8 cellular contexts compared by ENCODE assay signal in genomic region chr16:67968440-67969285, GRCh38. TPM values are rescaled to one million over a fixed set of nuclear protein-coding genes. Genes with fewer than 3 reads are reported as not detected.
DNase-seq lines count a peak whose midpoint lies in the region; ATAC-seq and TF ChIP-seq lines count a peak whose summit lies in the region.

Gene SLC12A4, minus strand, starts transcription at chr16:67968637. Its CDS starts 84 bp downstream, at chr16:67968553.

- H3K4me3 ChIP-seq in endodermal cell (ENCODE audit: low read length) (peak within 1 kb of the TSS; percentile 95), mesodermal cell (ENCODE audit: extremely low read depth, insufficient read depth, low read length, poor library complexity, severe bottlenecking) (peak within 1 kb of the TSS; percentile 84)

- H3K27ac ChIP-seq in endodermal cell (ENCODE audit: low read depth, low read length) (no peak within 1 kb of the TSS), mesodermal cell (ENCODE audit: low read depth, low read length, severe bottlenecking) (peak within 1 kb of the TSS; percentile 87)

- H3K36me3 Mint-ChIP-seq in endodermal cell (ENCODE audit: low read depth): no peaks in the 10 kb centered on the region

- H3K4me3 Mint-ChIP-seq in endodermal cell: peak within 1 kb of the TSS; percentile 81

- peaks cover 6% of the 10 kb centered on the region for H3K36me3 ChIP-seq in endodermal cell (ENCODE audit: control insufficient read depth, insufficient read depth, low read length)
- peaks cover 27% of the 10 kb centered on the region for H3K36me3 ChIP-seq in mesodermal cell (ENCODE audit: control insufficient read depth, insufficient read depth, low read length)

- peaks cover 21% of the 10 kb centered on the region for H3K4me1 Mint-ChIP-seq in endodermal cell

- H3K9me3 Mint-ChIP-seq in endodermal cell: no peaks in the 10 kb centered on the region

- H3K9ac ChIP-seq in endodermal cell (ENCODE audit: extremely low read depth, low read length, poor library complexity, severe bottlenecking): peak within 1 kb of the TSS; percentile 76

- no peaks in the 10 kb centered on the region for H3K27me3 ChIP-seq in endodermal cell (ENCODE audit: control insufficient read depth, insufficient read depth, low read length, poor library complexity, severe bottlenecking)

- TF ChIP-seq CTCF in endodermal cell (conservative IDR thresholded peaks at IDR 0.05): no peak

- H3K27ac Mint-ChIP-seq in endodermal cell: peak within 1 kb of the TSS; percentile 81

- H3K9me3 ChIP-seq in endodermal cell (ENCODE audit: control insufficient read depth, low read length) (no peaks in the 10 kb centered on the region), mesodermal cell (ENCODE audit: control insufficient read depth, low read length) (no peaks in the 10 kb centered on the region)

- WGBS in endodermal cell (ENCODE audit: insufficient coverage in 1 of 2, insufficient read length in 1 of 2), 2 experiments: 21 to 46% methylated on average over 29 to 74 of the region's 75 CpGs
- WGBS in mesodermal cell (ENCODE audit: insufficient coverage in 2 of 2), 2 experiments: 27 to 50% methylated on average over 34 to 72 of the region's 75 CpGs

- peaks cover 15% of the 10 kb centered on the region for H3K27me3 Mint-ChIP-seq in endodermal cell (ENCODE audit: insufficient read depth)

- peak; percentile 67 for DNase-seq in SIG-M5 treated with dmso at 0.1 percent for 504 hours (lab: John Stamatoyannopoulos, UW; ENCODE audit: unreplicated experiment)
- DNase-seq in SIG-M5 (lab: John Stamatoyannopoulos, UW): no peak
- peak; percentile 42 for DNase-seq in NK-92 treated with Interleukin-12 subunit alpha and Interleukin-12 subunit beta, amount 100 ng/mL, for 24 hours (lab: John Stamatoyannopoulos, UW)
- DNase-seq in activated CD8-positive, alpha-beta memory T cell treated with anti-CD3 and anti-CD28 coated beads, Interleukin-2, amount 50 U/mL, for 1 hour (ENCODE audit: extremely low read depth): peak; percentile 54
- peak; percentile 94 for DNase-seq in endodermal cell
- DNase-seq in stimulated activated CD8-positive, alpha-beta memory T cell treated with anti-CD3 and anti-CD28 coated beads, Interleukin-15, amount 100 ng/mL, for 4 hours (ENCODE audit: low read depth in 2 of 2): peak; percentile 61 to 73

- peak; percentile 77 for ATAC-seq in HG03064 (IDR thresholded peaks at IDR 0.05; ENCODE audit: low read depth, unreplicated experiment)

- H3K4me1 ChIP-seq in endodermal cell (ENCODE audit: control insufficient read depth, insufficient read depth, low read length) (peaks cover 16% of the 10 kb centered on the region), mesodermal cell (ENCODE audit: control insufficient read depth, insufficient read depth, low read length, poor library complexity, severe bottlenecking) (peaks cover 17% of the 10 kb centered on the region)

RNA-seq across cellular contexts. Expression of gene SLC12A4, which starts in this region (rescaled TPM):
- 10 to 100 TPM; 37.9 to 43.4 TPM for total RNA-seq in endodermal cell
- polyA plus RNA-seq in endodermal cell (2013, experiment 1 of 2): 21.2 TPM
- 18.5 TPM for polyA plus RNA-seq in endodermal cell (2013, experiment 2 of 2)
- polyA plus RNA-seq in mesodermal cell (2013, experiment 1 of 2): 55.4 TPM
- 44.4 TPM for polyA plus RNA-seq in mesodermal cell (2013, experiment 2 of 2)
